In genomic region chr2:192029089-192029488, GRCh38 we compare ENCODE assay signal across 9 cellular contexts.
DNase-seq lines count a peak whose midpoint lies in the region; ATAC-seq and TF ChIP-seq lines count a peak whose summit lies in the region.
"Had no signal": no experiment of that assay in that cellular context is flagged by ENCODE, and none has a peak within 500 bp of the region (broad histone marks: within the 10 kb centered on the region; RNA-seq: fewer than 3 reads in every experiment).

No MANE protein-coding gene starts in this region.

- no peaks in the 10 kb centered on the region for H3K9me3 ChIP-seq in gastrocnemius medialis

- ATAC-seq in GM21723 (IDR thresholded peaks at IDR 0.05; ENCODE audit: unreplicated experiment), result peak; percentile 88
- ATAC-seq in gastrocnemius medialis, result no peak

- H3K36me3 ChIP-seq in gastrocnemius medialis, result no peaks in the 10 kb centered on the region

- no peaks in the 10 kb centered on the region for H3K27me3 ChIP-seq in gastrocnemius medialis

- in situ Hi-C loops in gastrocnemius medialis (cut with MboI; ENCODE audit: low sequenced_read_pairs in 4 of 4), result no loop called here

- H3K36me3 Mint-ChIP-seq in glutamatergic neuron (ENCODE audit: unreplicated experiment), result peaks cover 5% of the 10 kb centered on the region

- H3K27ac ChIP-seq in gastrocnemius medialis, result no peak overlapping the region
- H3K27ac ChIP-seq: SK-N-MC had no signal

- H3K4me1 Mint-ChIP-seq in glutamatergic neuron (ENCODE audit: low read depth, unreplicated experiment), result peaks cover 18% of the 10 kb centered on the region

- TF ChIP-seq POLR2A in gastrocnemius medialis (IDR thresholded peaks at IDR 0.05), result no peak

- peaks cover 3% of the 10 kb centered on the region for H3K27me3 Mint-ChIP-seq in glutamatergic neuron (ENCODE audit: unreplicated experiment)

- TF ChIP-seq CTCF in GM12873 (IDR thresholded peaks at IDR 0.05; ENCODE audit: insufficient read depth, low read depth, low read length, missing control alignments), result peak; percentile 66
- TF ChIP-seq CTCF in glutamatergic neuron (IDR thresholded peaks at IDR 0.05; ENCODE audit: partially characterized antibody, unreplicated experiment), result no peak
- no peak for TF ChIP-seq CTCF in gastrocnemius medialis (IDR thresholded peaks at IDR 0.05 in 4 of 5, conservative IDR thresholded peaks at IDR 0.05 in 1 of 5)

- no peaks in the 10 kb centered on the region for H3K4me1 ChIP-seq in gastrocnemius medialis

- no peak overlapping the region for H3K4me3 Mint-ChIP-seq in glutamatergic neuron (ENCODE audit: unreplicated experiment)

- intact Hi-C loops in gastrocnemius medialis (cut with DNase I; ENCODE audit: low total_unique reads), result no loop called here

- H3K4me3 ChIP-seq in gastrocnemius medialis, result no peak overlapping the region
- H3K4me3 ChIP-seq: SK-N-MC had no signal

- no peak overlapping the region for H3K27ac Mint-ChIP-seq in glutamatergic neuron (ENCODE audit: unreplicated experiment)

- DNase-seq in LHCN-M2 (ENCODE audit: low read depth), result peak; percentile 51
- DNase-seq in glutamatergic neuron, result peak; percentile 44
- no peak for DNase-seq in NCI-H345 (lab: John Stamatoyannopoulos, UW)
- DNase-seq in NOMO-1 treated with DMSO at 0.1 percent for 48 hours (lab: John Stamatoyannopoulos, UW; ENCODE audit: unreplicated experiment), result no peak
- DNase-seq in NK-92 treated with Interleukin-12 subunit alpha and Interleukin-12 subunit beta, amount 100 ng/mL, for 24 hours (lab: John Stamatoyannopoulos, UW), result no peak
- no peak for DNase-seq in gastrocnemius medialis

- H3K9me3 Mint-ChIP-seq in glutamatergic neuron (ENCODE audit: unreplicated experiment), result peaks cover 3% of the 10 kb centered on the region

Comparison
In these comparisons a context has a peak if more than half of its experiments do, and no peak if none do; other contexts are left out.
1. DNase-seq: peak in LHCN-M2 (single experiment) and glutamatergic neuron (single experiment); none in NCI-H345 (single experiment), NOMO-1 treated with DMSO at 0.1 percent for 48 hours (single experiment), NK-92 treated with Interleukin-12 subunit alpha and Interleukin-12 subunit beta, amount 100 ng/mL, for 24 hours (single experiment) and gastrocnemius medialis (0 of 2).